Comparison of ENCODE assay signal across 11 cellular contexts in the genomic region with DNA sequence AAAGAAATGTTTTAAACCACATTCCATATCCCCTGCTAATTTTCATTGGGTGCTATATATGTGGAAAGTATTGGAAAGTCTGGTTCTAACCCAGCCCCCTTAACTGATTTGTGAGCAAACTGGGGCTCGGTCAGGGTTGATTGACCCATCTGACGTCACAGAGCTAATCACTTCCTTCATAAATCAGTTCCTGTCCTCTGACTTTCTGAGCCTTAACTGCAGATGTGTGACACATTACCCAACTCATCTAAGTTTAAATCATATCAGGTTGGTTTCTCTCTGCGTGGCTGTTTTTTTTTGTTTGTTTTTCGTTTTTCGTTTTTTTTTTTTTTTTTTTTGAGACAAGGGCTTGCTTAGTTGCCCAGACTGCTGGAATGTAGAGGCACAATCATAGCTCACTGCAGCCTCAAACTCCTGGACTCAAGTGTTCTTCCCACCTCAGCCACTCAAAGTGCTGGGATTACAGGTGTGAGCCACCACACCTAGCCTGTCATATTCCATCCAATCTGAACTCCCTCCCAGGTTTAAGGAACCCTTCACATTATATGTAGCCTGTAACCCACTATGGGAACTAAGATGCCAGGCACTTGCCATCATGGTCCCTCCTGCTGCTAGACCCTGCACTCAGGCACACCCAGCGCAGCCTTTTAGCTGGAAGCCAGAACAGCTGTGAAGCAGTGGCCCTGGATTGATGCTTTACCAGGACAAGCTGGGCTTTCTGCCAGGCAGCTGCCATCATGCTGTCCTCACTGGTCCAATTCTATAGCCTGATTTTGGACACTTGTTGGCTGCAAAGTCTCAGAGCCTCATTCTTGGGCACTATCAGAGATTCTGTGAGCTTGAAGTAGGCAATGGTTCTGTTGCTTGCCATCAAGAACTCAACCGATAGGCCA. TPM values are rescaled to one million over a fixed set of nuclear protein-coding genes. Genes with fewer than 3 reads are reported as not detected.
DNase-seq lines count a peak whose midpoint lies in the region; ATAC-seq and TF ChIP-seq lines count a peak whose summit lies in the region.
"Had no signal": no experiment of that assay in that cellular context is flagged by ENCODE, and none has a peak within 500 bp of the region (broad histone marks: within the 10 kb centered on the region; RNA-seq: fewer than 3 reads in every experiment).

No MANE protein-coding gene starts in this region.

- H3K27me3 Mint-ChIP-seq in naive B cell (no peaks in the 10 kb centered on the region), chondrocyte (ENCODE audit: low read depth) (no peaks in the 10 kb centered on the region)

- ATAC-seq in GM18873 (IDR thresholded peaks at IDR 0.05; ENCODE audit: low FRiP score, unreplicated experiment) (peak; percentile 55), HG03558 (IDR thresholded peaks at IDR 0.05; ENCODE audit: extremely low read depth, unreplicated experiment) (peak; percentile 62), naive B cell (ENCODE audit: low read depth in 2 of 2) (peak; percentile 78 to 83)
- ATAC-seq: body of pancreas had no signal

- H3K36me3 Mint-ChIP-seq in naive B cell (no peaks in the 10 kb centered on the region), chondrocyte (ENCODE audit: low read depth) (no peaks in the 10 kb centered on the region)

- DNase-seq in HCEC 1CT (peak; percentile 54), naive B cell (peak; percentile 88), SK-N-DZ (ENCODE audit: low spot score) (no peak), chondrocyte (ENCODE audit: low spot score) (no peak)
- no peak for DNase-seq in activated CD4-positive, alpha-beta T cell treated with anti-CD3 and anti-CD28 coated beads for 48 hours
- no peak for DNase-seq in stimulated activated CD4-positive, alpha-beta T cell treated with anti-CD3 and anti-CD28 coated beads, Interleukin-15, amount 100 ng/mL, for 24 hours
- DNase-seq: body of pancreas, NCI-H1436, ovary had no signal

- H3K4me3 Mint-ChIP-seq in naive B cell (peak overlapping the region; percentile 33 to 80 (median 72)), chondrocyte (ENCODE audit: unreplicated experiment) (no peak overlapping the region)

- H3K4me1 Mint-ChIP-seq in naive B cell (peaks cover 30 to 79% (median 42%) of the 10 kb centered on the region in 3 donors), chondrocyte (ENCODE audit: low read depth) (peaks cover 3% of the 10 kb centered on the region)

- TF ChIP-seq CTCF in chondrocyte (IDR thresholded peaks at IDR 0.05), result no peak

- H3K27ac Mint-ChIP-seq in naive B cell, result peak overlapping the region; percentile 68 to 98 (median 96)
- no peak overlapping the region for H3K27ac Mint-ChIP-seq in chondrocyte (ENCODE audit: unreplicated experiment)

- no peaks in the 10 kb centered on the region for H3K9me3 Mint-ChIP-seq in naive B cell
- H3K9me3 Mint-ChIP-seq in chondrocyte (ENCODE audit: low read depth), result no peaks in the 10 kb centered on the region

RNA-seq across cellular contexts. Expression of a gene that starts 6.9 kb away (rescaled TPM):
- 10 to 100 TPM; 13.0 to 41.5 (median 14.6) TPM for polyA plus RNA-seq in naive B cell (ENCODE audit: low read depth in 6 of 6)
- polyA plus RNA-seq in SK-N-DZ (2014; cell fraction: cytosol; rRNA removed), result 34.0 and 44.0 TPM in 2 replicates
- polyA plus RNA-seq in SK-N-DZ (2014; cell fraction: nucleus; rRNA removed), result 30.3 and 60.1 TPM in 2 replicates
- 73.2 to 98.1 TPM (median 75.7 TPM) in 3 replicates for total RNA-seq in chondrocyte

Comparison
In these comparisons a context has a peak if more than half of its experiments do, and no peak if none do; other contexts are left out.
1. DNase-seq: peak in HCEC 1CT (single experiment) and naive B cell (single experiment); none in activated CD4-positive, alpha-beta T cell treated with anti-CD3 and anti-CD28 coated beads for 48 hours (single experiment), SK-N-DZ (single experiment), chondrocyte (single experiment) and stimulated activated CD4-positive, alpha-beta T cell treated with anti-CD3 and anti-CD28 coated beads, Interleukin-15, amount 100 ng/mL, for 24 hours (single experiment).
2. Peak in every context shown above with its lines, with median percentiles within 50 percentile points of each other: ATAC-seq.